In the genomic region with DNA sequence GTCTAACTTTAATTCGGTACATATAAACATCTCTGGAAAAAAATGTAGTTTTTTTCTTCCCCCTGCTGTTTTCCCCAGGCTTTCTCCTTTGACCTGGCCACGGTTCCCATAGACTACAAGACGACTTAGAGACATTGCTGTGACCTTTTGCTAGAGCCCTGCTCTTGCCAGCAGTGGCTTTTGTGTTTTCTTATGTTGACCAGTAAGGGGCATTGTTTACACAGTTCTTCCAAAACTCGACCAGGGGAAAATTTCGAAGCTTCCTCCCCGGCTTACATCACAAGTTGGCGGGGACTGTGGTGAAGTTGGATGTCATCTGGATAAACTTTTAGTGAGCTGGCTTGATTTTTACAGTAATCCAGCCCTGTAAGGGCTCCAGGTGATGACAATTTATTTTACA, we compare ENCODE assay signal across 1 cellular context.
TF ChIP-seq lines count a peak whose summit lies in the region.

No MANE protein-coding gene starts in this region.

TF ChIP-seq in HepG2, 621 proteins besides CTCF, POLR2A, EP300 and RAD21 (continued from another document):
- TF ChIP-seq, protein P1, sequence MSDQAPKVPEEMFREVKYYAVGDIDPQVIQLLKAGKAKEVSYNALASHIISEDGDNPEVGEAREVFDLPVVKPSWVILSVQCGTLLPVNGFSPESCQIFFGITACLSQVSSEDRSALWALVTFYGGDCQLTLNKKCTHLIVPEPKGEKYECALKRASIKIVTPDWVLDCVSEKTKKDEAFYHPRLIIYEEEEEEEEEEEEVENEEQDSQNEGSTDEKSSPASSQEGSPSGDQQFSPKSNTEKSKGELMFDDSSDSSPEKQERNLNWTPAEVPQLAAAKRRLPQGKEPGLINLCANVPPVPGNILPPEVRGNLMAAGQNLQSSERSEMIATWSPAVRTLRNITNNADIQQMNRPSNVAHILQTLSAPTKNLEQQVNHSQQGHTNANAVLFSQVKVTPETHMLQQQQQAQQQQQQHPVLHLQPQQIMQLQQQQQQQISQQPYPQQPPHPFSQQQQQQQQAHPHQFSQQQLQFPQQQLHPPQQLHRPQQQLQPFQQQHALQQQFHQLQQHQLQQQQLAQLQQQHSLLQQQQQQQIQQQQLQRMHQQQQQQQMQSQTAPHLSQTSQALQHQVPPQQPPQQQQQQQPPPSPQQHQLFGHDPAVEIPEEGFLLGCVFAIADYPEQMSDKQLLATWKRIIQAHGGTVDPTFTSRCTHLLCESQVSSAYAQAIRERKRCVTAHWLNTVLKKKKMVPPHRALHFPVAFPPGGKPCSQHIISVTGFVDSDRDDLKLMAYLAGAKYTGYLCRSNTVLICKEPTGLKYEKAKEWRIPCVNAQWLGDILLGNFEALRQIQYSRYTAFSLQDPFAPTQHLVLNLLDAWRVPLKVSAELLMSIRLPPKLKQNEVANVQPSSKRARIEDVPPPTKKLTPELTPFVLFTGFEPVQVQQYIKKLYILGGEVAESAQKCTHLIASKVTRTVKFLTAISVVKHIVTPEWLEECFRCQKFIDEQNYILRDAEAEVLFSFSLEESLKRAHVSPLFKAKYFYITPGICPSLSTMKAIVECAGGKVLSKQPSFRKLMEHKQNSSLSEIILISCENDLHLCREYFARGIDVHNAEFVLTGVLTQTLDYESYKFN (CRISPR knock-in tag; conservative IDR thresholded peaks at IDR 0.05), result no peak
- no peak for TF ChIP-seq KDM2A (CRISPR knock-in tag; IDR thresholded peaks at IDR 0.05; ENCODE audit: borderline replicate concordance, low read depth)
- no peak for TF ChIP-seq FOXA3 (CRISPR knock-in tag; IDR thresholded peaks at IDR 0.05)
- TF ChIP-seq ZNF331 (CRISPR knock-in tag; IDR thresholded peaks at IDR 0.05), result no peak
- TF ChIP-seq, protein P2, sequence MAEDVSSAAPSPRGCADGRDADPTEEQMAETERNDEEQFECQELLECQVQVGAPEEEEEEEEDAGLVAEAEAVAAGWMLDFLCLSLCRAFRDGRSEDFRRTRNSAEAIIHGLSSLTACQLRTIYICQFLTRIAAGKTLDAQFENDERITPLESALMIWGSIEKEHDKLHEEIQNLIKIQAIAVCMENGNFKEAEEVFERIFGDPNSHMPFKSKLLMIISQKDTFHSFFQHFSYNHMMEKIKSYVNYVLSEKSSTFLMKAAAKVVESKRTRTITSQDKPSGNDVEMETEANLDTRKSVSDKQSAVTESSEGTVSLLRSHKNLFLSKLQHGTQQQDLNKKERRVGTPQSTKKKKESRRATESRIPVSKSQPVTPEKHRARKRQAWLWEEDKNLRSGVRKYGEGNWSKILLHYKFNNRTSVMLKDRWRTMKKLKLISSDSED (CRISPR knock-in tag; IDR thresholded peaks at IDR 0.05), result no peak
- TF ChIP-seq STAG1 (CRISPR knock-in tag; IDR thresholded peaks at IDR 0.05), result no peak
- no peak for TF ChIP-seq ZFP36 (IDR thresholded peaks at IDR 0.05; ENCODE audit: borderline replicate concordance, low read depth, low read length, partially characterized antibody)
- no peak for TF ChIP-seq CCAR2 (optimal IDR thresholded peaks at IDR 0.05; ENCODE audit: low read depth, low read length)
- TF ChIP-seq ZNF263 (CRISPR knock-in tag; IDR thresholded peaks at IDR 0.05), result no peak
- no peak for TF ChIP-seq MED13 (CRISPR knock-in tag; IDR thresholded peaks at IDR 0.05)
- no peak for TF ChIP-seq EHMT2 (IDR thresholded peaks at IDR 0.05; ENCODE audit: borderline replicate concordance, low read depth, low read length)
- TF ChIP-seq ZNF616 (CRISPR knock-in tag; IDR thresholded peaks at IDR 0.05; ENCODE audit: low read depth), result no peak
- TF ChIP-seq, protein P3, sequence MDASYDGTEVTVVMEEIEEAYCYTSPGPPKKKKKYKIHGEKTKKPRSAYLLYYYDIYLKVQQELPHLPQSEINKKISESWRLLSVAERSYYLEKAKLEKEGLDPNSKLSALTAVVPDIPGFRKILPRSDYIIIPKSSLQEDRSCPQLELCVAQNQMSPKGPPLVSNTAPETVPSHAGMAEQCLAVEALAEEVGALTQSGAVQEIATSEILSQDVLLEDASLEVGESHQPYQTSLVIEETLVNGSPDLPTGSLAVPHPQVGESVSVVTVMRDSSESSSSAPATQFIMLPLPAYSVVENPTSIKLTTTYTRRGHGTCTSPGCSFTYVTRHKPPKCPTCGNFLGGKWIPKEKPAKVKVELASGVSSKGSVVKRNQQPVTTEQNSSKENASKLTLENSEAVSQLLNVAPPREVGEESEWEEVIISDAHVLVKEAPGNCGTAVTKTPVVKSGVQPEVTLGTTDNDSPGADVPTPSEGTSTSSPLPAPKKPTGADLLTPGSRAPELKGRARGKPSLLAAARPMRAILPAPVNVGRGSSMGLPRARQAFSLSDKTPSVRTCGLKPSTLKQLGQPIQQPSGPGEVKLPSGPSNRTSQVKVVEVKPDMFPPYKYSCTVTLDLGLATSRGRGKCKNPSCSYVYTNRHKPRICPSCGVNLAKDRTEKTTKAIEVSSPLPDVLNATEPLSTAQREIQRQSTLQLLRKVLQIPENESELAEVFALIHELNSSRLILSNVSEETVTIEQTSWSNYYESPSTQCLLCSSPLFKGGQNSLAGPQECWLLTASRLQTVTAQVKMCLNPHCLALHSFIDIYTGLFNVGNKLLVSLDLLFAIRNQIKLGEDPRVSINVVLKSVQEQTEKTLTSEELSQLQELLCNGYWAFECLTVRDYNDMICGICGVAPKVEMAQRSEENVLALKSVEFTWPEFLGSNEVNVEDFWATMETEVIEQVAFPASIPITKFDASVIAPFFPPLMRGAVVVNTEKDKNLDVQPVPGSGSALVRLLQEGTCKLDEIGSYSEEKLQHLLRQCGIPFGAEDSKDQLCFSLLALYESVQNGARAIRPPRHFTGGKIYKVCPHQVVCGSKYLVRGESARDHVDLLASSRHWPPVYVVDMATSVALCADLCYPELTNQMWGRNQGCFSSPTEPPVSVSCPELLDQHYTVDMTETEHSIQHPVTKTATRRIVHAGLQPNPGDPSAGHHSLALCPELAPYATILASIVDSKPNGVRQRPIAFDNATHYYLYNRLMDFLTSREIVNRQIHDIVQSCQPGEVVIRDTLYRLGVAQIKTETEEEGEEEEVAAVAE (CRISPR knock-in tag; IDR thresholded peaks at IDR 0.05; ENCODE audit: borderline replicate concordance), result no peak
